ENCODE assay signal across 8 cellular contexts in genomic region chr12:76144253-76144564, GRCh38. TPM values are rescaled to one million over a fixed set of nuclear protein-coding genes. Genes with fewer than 3 reads are reported as not detected.
DNase-seq lines count a peak whose midpoint lies in the region; ATAC-seq and TF ChIP-seq lines count a peak whose summit lies in the region.

No MANE protein-coding gene starts in this region.

- H3K4me1 ChIP-seq in Peyer's patch: peaks cover 0 to 4% (median 0%) of the 10 kb centered on the region in 4 donors
- H3K4me1 ChIP-seq in aorta (ENCODE audit: control insufficient read depth in 1 of 2, insufficient read depth in 2 of 2, low read length in 2 of 2): no peaks in the 10 kb centered on the region

- H3K27me3 Mint-ChIP-seq in activated CD8-positive, alpha-beta T cell treated with anti-CD3 and anti-CD28 coated beads for 36 hours: no peaks in the 10 kb centered on the region
- peaks cover 2% of the 10 kb centered on the region for H3K27me3 Mint-ChIP-seq in activated CD8-positive, alpha-beta T cell treated with anti-CD3 and anti-CD28 coated beads, Interleukin-2, amount 10 ng/mL, durations not matched to agents 7 days and 5 days (ENCODE audit: low read depth)
- no peaks in the 10 kb centered on the region for H3K27me3 Mint-ChIP-seq in effector memory CD8-positive, alpha-beta T cell

- no peaks in the 10 kb centered on the region for H3K36me3 Mint-ChIP-seq in activated CD8-positive, alpha-beta T cell treated with anti-CD3 and anti-CD28 coated beads for 36 hours (ENCODE audit: low read depth)
- no peaks in the 10 kb centered on the region for H3K36me3 Mint-ChIP-seq in activated CD8-positive, alpha-beta T cell treated with anti-CD3 and anti-CD28 coated beads, Interleukin-2, amount 10 ng/mL, durations not matched to agents 7 days and 5 days (ENCODE audit: low read depth)
- H3K36me3 Mint-ChIP-seq in effector memory CD8-positive, alpha-beta T cell (ENCODE audit: insufficient read depth): no peaks in the 10 kb centered on the region

- POLR2A ChIA-PET in activated CD8-positive, alpha-beta T cell treated with anti-CD3 and anti-CD28 coated beads for 36 hours (lab: Charles Lee): interaction anchor here (0.9 kb wide), 1 partner anchor 10 kb away, joined by 3 read pairs; no protein-coding TSS in a partner anchor
- POLR2A ChIA-PET in activated CD8-positive, alpha-beta T cell treated with anti-CD3 and anti-CD28 coated beads, Interleukin-2, amount 10 ng/mL, durations not matched to agents 7 days and 5 days (lab: Charles Lee): interaction anchor here (0.7 kb wide), 2 partner anchors 15 to 16 kb away, joined by 3 read pairs; no protein-coding TSS in a partner anchor

- intact Hi-C loops in activated CD8-positive, alpha-beta T cell treated with anti-CD3 and anti-CD28 coated beads for 36 hours (cut with micrococcal nuclease): no loop called here
- intact Hi-C loops in aorta (cut with DNase I): no loop called here

- no peak overlapping the region for H3K4me3 ChIP-seq in Peyer's patch
- H3K4me3 ChIP-seq in aorta (ENCODE audit: low read length in 2 of 2): no peak overlapping the region

- no peaks in the 10 kb centered on the region for H3K9me3 Mint-ChIP-seq in activated CD8-positive, alpha-beta T cell treated with anti-CD3 and anti-CD28 coated beads for 36 hours
- no peaks in the 10 kb centered on the region for H3K9me3 Mint-ChIP-seq in activated CD8-positive, alpha-beta T cell treated with anti-CD3 and anti-CD28 coated beads, Interleukin-2, amount 10 ng/mL, durations not matched to agents 7 days and 5 days (ENCODE audit: insufficient read depth)
- H3K9me3 Mint-ChIP-seq in effector memory CD8-positive, alpha-beta T cell: no peaks in the 10 kb centered on the region

- peak; percentile 56 for ATAC-seq in activated CD8-positive, alpha-beta T cell treated with anti-CD3 and anti-CD28 coated beads for 36 hours
- ATAC-seq in activated CD8-positive, alpha-beta T cell treated with anti-CD3 and anti-CD28 coated beads, Interleukin-2, amount 10 ng/mL, durations not matched to agents 7 days and 5 days: no peak
- ATAC-seq in effector memory CD8-positive, alpha-beta T cell (replicated peaks): peak; percentile 54
- no peak for ATAC-seq in GM18511 (IDR thresholded peaks at IDR 0.05; ENCODE audit: unreplicated experiment)
- ATAC-seq in aorta (ENCODE audit: low FRiP score): no peak

- TF ChIP-seq POLR2A in Peyer's patch (IDR thresholded peaks at IDR 0.05): no peak

- no peak for TF ChIP-seq CTCF in activated CD8-positive, alpha-beta T cell treated with anti-CD3 and anti-CD28 coated beads for 36 hours (IDR thresholded peaks at IDR 0.05)
- TF ChIP-seq CTCF in Peyer's patch (IDR thresholded peaks at IDR 0.05): no peak

- CTCF ChIA-PET in activated CD8-positive, alpha-beta T cell treated with anti-CD3 and anti-CD28 coated beads for 36 hours (lab: Charles Lee): interaction anchor here (1.0 to 1.8 kb wide), 2 partner anchors 15 kb away, joined by 3 to 7 read pairs; no protein-coding TSS in a partner anchor
- CTCF ChIA-PET in activated CD8-positive, alpha-beta T cell treated with anti-CD3 and anti-CD28 coated beads, Interleukin-2, amount 10 ng/mL, durations not matched to agents 7 days and 5 days (lab: Charles Lee): interaction anchor here (1.0 to 2.4 kb wide), 3 partner anchors 14 to 443 kb away, joined by 3 to 7 read pairs (median 4); no protein-coding TSS in a partner anchor

- peaks cover 20% of the 10 kb centered on the region for H3K4me1 Mint-ChIP-seq in activated CD8-positive, alpha-beta T cell treated with anti-CD3 and anti-CD28 coated beads for 36 hours (ENCODE audit: low read depth)
- H3K4me1 Mint-ChIP-seq in activated CD8-positive, alpha-beta T cell treated with anti-CD3 and anti-CD28 coated beads, Interleukin-2, amount 10 ng/mL, durations not matched to agents 7 days and 5 days (ENCODE audit: low read depth): peaks cover 20% of the 10 kb centered on the region
- peaks cover 11 to 13% of the 10 kb centered on the region in 2 donors for H3K4me1 Mint-ChIP-seq in effector memory CD8-positive, alpha-beta T cell (ENCODE audit: low read depth in 2 of 2)

- no peak overlapping the region for H3K27ac Mint-ChIP-seq in activated CD8-positive, alpha-beta T cell treated with anti-CD3 and anti-CD28 coated beads for 36 hours
- no peak overlapping the region for H3K27ac Mint-ChIP-seq in activated CD8-positive, alpha-beta T cell treated with anti-CD3 and anti-CD28 coated beads, Interleukin-2, amount 10 ng/mL, durations not matched to agents 7 days and 5 days
- H3K27ac Mint-ChIP-seq in effector memory CD8-positive, alpha-beta T cell: peak overlapping the region; percentile 68 to 85

- H3K9me3 ChIP-seq in Peyer's patch (no peaks in the 10 kb centered on the region), aorta (ENCODE audit: control insufficient read depth, low read length) (peaks cover 1% of the 10 kb centered on the region)

- H3K27ac ChIP-seq in Peyer's patch (peak overlapping the region in 1 of 4 donors; percentile 46), aorta (ENCODE audit: low read depth in 1 of 2, low read length in 2 of 2) (no peak overlapping the region)

- H3K36me3 ChIP-seq in Peyer's patch (no peaks in the 10 kb centered on the region), aorta (ENCODE audit: control insufficient read depth in 1 of 2, insufficient read depth in 2 of 2, low read length in 1 of 2) (no peaks in the 10 kb centered on the region)

- DNase-seq in activated CD8-positive, alpha-beta T cell treated with anti-CD3 and anti-CD28 coated beads for 36 hours: peak; percentile 57
- no peak for DNase-seq in activated CD8-positive, alpha-beta T cell treated with anti-CD3 and anti-CD28 coated beads, Interleukin-2, amount 10 ng/mL, durations not matched to agents 7 days and 5 days
- DNase-seq in Peyer's patch (peak in 2 of 3 donors; percentile 41 to 61), AG20443 (ENCODE audit: low spot score) (no peak), aorta (no peak)
- DNase-seq in effector memory CD8-positive, alpha-beta T cell: peak; percentile 16 to 23 (median 19)
- DNase-seq in stimulated activated CD8-positive, alpha-beta memory T cell treated with anti-CD3 and anti-CD28 coated beads, Interleukin-7, amount 100 ng/mL, for 4 hours (ENCODE audit: low read depth in 2 of 2): peak; percentile 25 to 55

- H3K4me3 Mint-ChIP-seq in activated CD8-positive, alpha-beta T cell treated with anti-CD3 and anti-CD28 coated beads for 36 hours: no peak overlapping the region
- H3K4me3 Mint-ChIP-seq in activated CD8-positive, alpha-beta T cell treated with anti-CD3 and anti-CD28 coated beads, Interleukin-2, amount 10 ng/mL, durations not matched to agents 7 days and 5 days: no peak overlapping the region
- peak overlapping the region in 1 of 2 donors; percentile 15 for H3K4me3 Mint-ChIP-seq in effector memory CD8-positive, alpha-beta T cell

- H3K27me3 ChIP-seq in Peyer's patch (no peaks in the 10 kb centered on the region), aorta (ENCODE audit: control insufficient read depth in 1 of 2, insufficient read depth in 2 of 2, low read length in 1 of 2) (no peaks in the 10 kb centered on the region)

RNA-seq across cellular contexts. Expression of gene NAP1L1, which starts 59.7 kb away (rescaled TPM):
- total RNA-seq in activated CD8-positive, alpha-beta T cell treated with anti-CD3 and anti-CD28 coated beads for 36 hours: 1,000 to 10,000 TPM; 1,090 to 1,104 TPM
- 100 to 1,000 TPM; 478 to 488 TPM for total RNA-seq in activated CD8-positive, alpha-beta T cell treated with anti-CD3 and anti-CD28 coated beads, Interleukin-2, amount 10 ng/mL, durations not matched to agents 7 days and 5 days
- total RNA-seq in Peyer's patch (100 to 1,000 TPM in 1 of 4 donors, 10 to 100 TPM in 3; 49.6 to 334 (median 79.7) TPM), aorta (100 to 1,000 TPM; 312 to 371 TPM)
- polyA plus RNA-seq in aorta: 100 to 1,000 TPM; 320 to 668 TPM

Comparison
In these comparisons a context has a peak if more than half of its experiments do, and no peak if none do; other contexts are left out.
1. ATAC-seq: peak in activated CD8-positive, alpha-beta T cell treated with anti-CD3 and anti-CD28 coated beads for 36 hours (single experiment) and effector memory CD8-positive, alpha-beta T cell (single experiment); none in activated CD8-positive, alpha-beta T cell treated with anti-CD3 and anti-CD28 coated beads, Interleukin-2, amount 10 ng/mL, durations not matched to agents 7 days and 5 days (single experiment), GM18511 (single experiment) and aorta (single experiment).
2. DNase-seq: peak in activated CD8-positive, alpha-beta T cell treated with anti-CD3 and anti-CD28 coated beads for 36 hours (single experiment), Peyer's patch (2 of 3), effector memory CD8-positive, alpha-beta T cell (3 of 3) and stimulated activated CD8-positive, alpha-beta memory T cell treated with anti-CD3 and anti-CD28 coated beads, Interleukin-7, amount 100 ng/mL, for 4 hours (2 of 2); none in activated CD8-positive, alpha-beta T cell treated with anti-CD3 and anti-CD28 coated beads, Interleukin-2, amount 10 ng/mL, durations not matched to agents 7 days and 5 days (single experiment), AG20443 (single experiment) and aorta (0 of 2).
3. H3K27ac Mint-ChIP-seq: peak in effector memory CD8-positive, alpha-beta T cell (2 of 2); none in activated CD8-positive, alpha-beta T cell treated with anti-CD3 and anti-CD28 coated beads for 36 hours (single experiment) and activated CD8-positive, alpha-beta T cell treated with anti-CD3 and anti-CD28 coated beads, Interleukin-2, amount 10 ng/mL, durations not matched to agents 7 days and 5 days (single experiment).